13 cellular contexts compared by ENCODE assay signal in genomic region chr3:119643094-119643493, GRCh38. TPM values are rescaled to one million over a fixed set of nuclear protein-coding genes. Genes with fewer than 3 reads are reported as not detected.
DNase-seq lines count a peak whose midpoint lies in the region; TF ChIP-seq lines count a peak whose summit lies in the region.
"Had no signal": no experiment of that assay in that cellular context is flagged by ENCODE, and none has a peak within 500 bp of the region (broad histone marks: within the 10 kb centered on the region; RNA-seq: fewer than 3 reads in every experiment).

No MANE protein-coding gene starts in this region.

- H3K9ac ChIP-seq in KMS-11 = no peak overlapping the region

- H3K4me2 ChIP-seq in KMS-11 = no peak overlapping the region

- no peak overlapping the region for H3K4me3 ChIP-seq in KMS-11 (IDR thresholded peaks at IDR 0.05; ENCODE audit: insufficient read depth, low read depth, low read length)
- no peak overlapping the region for H3K4me3 ChIP-seq in neuron (ENCODE audit: low read length)
- H3K4me3 ChIP-seq: colonic mucosa, ovary had no signal

- H2AFZ ChIP-seq in KMS-11 (ENCODE audit: low read depth) (peak overlapping the region; percentile 28; the same call in 1 of the 2 replicates), neuron (ENCODE audit: low read depth, low read length) (peak overlapping the region; percentile 5)

- H3K9me3 ChIP-seq in neuron (ENCODE audit: low read length) = no peaks in the 10 kb centered on the region
- H3K9me3 ChIP-seq: colonic mucosa, ovary had no signal

- peaks cover 42% of the 10 kb centered on the region for H3K4me1 ChIP-seq in KMS-11 (ENCODE audit: low read depth, poor library complexity, severe bottlenecking)
- peaks cover 2% of the 10 kb centered on the region for H3K4me1 ChIP-seq in neuron (ENCODE audit: insufficient read depth, low read length)
- H3K4me1 ChIP-seq: colonic mucosa had no signal

- no peaks in the 10 kb centered on the region for H3K36me3 ChIP-seq in KMS-11 (ENCODE audit: insufficient read depth)
- peaks cover 6% of the 10 kb centered on the region for H3K36me3 ChIP-seq in neuron (ENCODE audit: insufficient read depth, low read length)
- H3K36me3 ChIP-seq: colonic mucosa, ovary had no signal

- intact Hi-C loops in posterior vena cava (cut with DNase I) = no loop called here

- no peaks in the 10 kb centered on the region for H4K20me1 ChIP-seq in KMS-11 (ENCODE audit: insufficient read depth)

- peak; percentile 58 for DNase-seq in ELR (ENCODE audit: low read depth)
- DNase-seq in epithelial cell of prostate (ENCODE audit: low read depth, low spot score) = no peak
- no peak for DNase-seq in CD1c-positive myeloid dendritic cell (ENCODE audit: extremely low spot score)
- no peak for DNase-seq in HPDE6-E6E7 (ENCODE audit: extremely low spot score)
- DNase-seq in posterior vena cava (ENCODE audit: low spot score) = no peak
- DNase-seq: colonic mucosa; kidney; NCI-H1436 treated with DMSO at 0.1 percent for 48 hours; ovary; stimulated activated CD4-positive, alpha-beta T cell treated with anti-CD3 and anti-CD28 coated beads, Interleukin-2, amount 100 ng/mL, for 48 hours; T-helper 17 cell had no signal

- no peaks in the 10 kb centered on the region for H3K79me2 ChIP-seq in KMS-11 (ENCODE audit: insufficient read depth, low read depth)

- H3K27ac ChIP-seq in KMS-11 (no peak overlapping the region), epithelial cell of prostate (peak overlapping the region; percentile 42)
- H3K27ac ChIP-seq: colonic mucosa, ovary had no signal

- TF ChIP-seq CTCF in KMS-11 (conservative IDR thresholded peaks at IDR 0.05; ENCODE audit: low read depth, low read length) = no peak

- H3K27me3 ChIP-seq in KMS-11 (ENCODE audit: insufficient read depth, low read depth) = no peaks in the 10 kb centered on the region
- H3K27me3 ChIP-seq in neuron (ENCODE audit: insufficient read depth, low read length) = no peaks in the 10 kb centered on the region
- H3K27me3 ChIP-seq: colonic mucosa, ovary had no signal

RNA-seq across cellular contexts. Expression of gene POPDC2, which starts 17.3 kb away (rescaled TPM):
- total RNA-seq in posterior vena cava = 1 to 10 TPM; 7.0 to 8.5 TPM

RNA-seq across cellular contexts. Expression of gene COX17, which starts 34.1 kb away (rescaled TPM):
- total RNA-seq in posterior vena cava = 10 to 100 TPM; 49.2 to 53.6 TPM

RNA-seq across cellular contexts. Expression of gene PLA1A, which starts 45.4 kb away (rescaled TPM):
- total RNA-seq in posterior vena cava = 1 to 10 TPM; 2.7 to 6.2 TPM

RNA-seq across cellular contexts. Expression of gene CFAP91, which starts 59.7 kb away (rescaled TPM):
- total RNA-seq in posterior vena cava = 1 to 10 TPM; 2.4 to 6.2 TPM
